Comparison of ENCODE assay signal across 14 cellular contexts in the genomic region with DNA sequence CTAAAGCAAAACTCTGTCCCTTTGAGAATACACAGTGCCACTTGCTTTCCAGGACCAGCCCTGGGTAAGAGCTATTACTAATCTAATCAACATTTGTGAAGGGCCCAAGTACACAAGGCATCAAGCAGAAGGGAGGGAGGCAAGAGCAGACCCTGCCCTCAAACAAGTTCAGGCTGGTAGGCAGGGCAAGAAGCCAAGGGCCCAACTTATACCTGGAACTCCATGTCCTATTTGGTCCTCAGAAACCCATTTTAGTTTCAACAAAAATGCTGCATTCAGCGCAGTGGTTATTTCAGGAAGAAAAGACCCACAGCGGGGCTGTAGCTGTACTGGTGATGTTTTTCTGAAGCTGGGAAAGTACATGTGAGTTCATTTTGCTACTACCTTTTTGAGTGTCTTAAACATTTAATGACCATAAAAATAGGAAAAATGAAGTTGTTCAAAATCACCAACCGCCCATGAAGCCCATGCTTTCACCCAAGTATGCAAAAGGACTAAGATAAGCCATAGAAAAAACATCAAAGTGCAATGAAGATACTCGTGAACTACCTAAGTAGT.
DNase-seq lines count a peak whose midpoint lies in the region; ATAC-seq and TF ChIP-seq lines count a peak whose summit lies in the region.
"Had no signal": no experiment of that assay in that cellular context is flagged by ENCODE, and none has a peak within 500 bp of the region (broad histone marks: within the 10 kb centered on the region; RNA-seq: fewer than 3 reads in every experiment).

No MANE protein-coding gene starts in this region.

- H3K27ac ChIP-seq in ACC112 (ENCODE audit: low read depth, low read length) (0 out of 2 replicates have a peak overlapping the region, but pooled peaks have one; percentile 13), VCaP (peak overlapping the region; percentile 98), iPS-20b (ENCODE audit: low read length) (no peak overlapping the region)
- H3K27ac ChIP-seq: SJSA1 had no signal

- H3K27me3 ChIP-seq in ACC112 (ENCODE audit: insufficient read depth, low read length) (no peaks in the 10 kb centered on the region), iPS-20b (ENCODE audit: insufficient read depth, low read length) (no peaks in the 10 kb centered on the region)
- H3K27me3 ChIP-seq: SJSA1 had no signal

- DNase-seq in GM12864 (ENCODE audit: low read depth) (no peak), MV-4-11 (lab: John Stamatoyannopoulos, UW) (no peak), HUDEP-2 (lab: John Stamatoyannopoulos, UW; ENCODE audit: unreplicated experiment in 76 of 76) (no peak)
- DNase-seq: DMS 273 treated with DMSO at 0.1 percent for 48 hours, HCEC 1CT, hypothalamus, NCI-H2081 treated with DMSO at 0.1 percent for 48 hours, trophoblast cell had no signal

- H3K9me3 ChIP-seq in iPS-20b (ENCODE audit: insufficient read depth, low read depth, low read length): no peaks in the 10 kb centered on the region
- H3K9me3 ChIP-seq: SJSA1 had no signal

- H3K36me3 ChIP-seq in ACC112 (ENCODE audit: insufficient read depth, low read length) (peaks cover 39% of the 10 kb centered on the region), iPS-20b (ENCODE audit: insufficient read depth, low read depth, low read length) (peaks cover 74% of the 10 kb centered on the region)

- H3K79me2 ChIP-seq in ACC112 (ENCODE audit: control insufficient read depth, insufficient read depth, low read length, unreplicated experiment): peaks cover 42% of the 10 kb centered on the region

- ATAC-seq in HG03025 (IDR thresholded peaks at IDR 0.05; ENCODE audit: low FRiP score, unreplicated experiment) (no peak), GM18498 (IDR thresholded peaks at IDR 0.05; ENCODE audit: unreplicated experiment) (no peak)

- H2AFZ ChIP-seq in ACC112 (ENCODE audit: low read length, unreplicated experiment): no peak overlapping the region

- H3K4me3 ChIP-seq in ACC112 (ENCODE audit: low read depth, low read length) (peak overlapping the region; percentile 90), GM12864 (ENCODE audit: low read depth, low read length) (peak overlapping the region; percentile 95), iPS-20b (ENCODE audit: low read length) (peak overlapping the region; percentile 96)
- H3K4me3 ChIP-seq: SJSA1 had no signal

- TF ChIP-seq CTCF in GM12864 (IDR thresholded peaks at IDR 0.05; ENCODE audit: low read depth, low read length, missing control alignments): no peak
- no peak for TF ChIP-seq CTCF in VCaP (conservative IDR thresholded peaks at IDR 0.05)

- H3K9ac ChIP-seq in iPS-20b (ENCODE audit: low read depth, low read length): peak overlapping the region; percentile 100; the same call in 1 of the 2 replicates

- H3K4me1 ChIP-seq in ACC112 (ENCODE audit: control insufficient read depth, insufficient read depth, low read length, unreplicated experiment) (peaks cover 19% of the 10 kb centered on the region), iPS-20b (ENCODE audit: insufficient read depth, low read length) (peaks cover 8% of the 10 kb centered on the region)
